Comparison of ENCODE assay signal across 1 cellular context in the genomic region with DNA sequence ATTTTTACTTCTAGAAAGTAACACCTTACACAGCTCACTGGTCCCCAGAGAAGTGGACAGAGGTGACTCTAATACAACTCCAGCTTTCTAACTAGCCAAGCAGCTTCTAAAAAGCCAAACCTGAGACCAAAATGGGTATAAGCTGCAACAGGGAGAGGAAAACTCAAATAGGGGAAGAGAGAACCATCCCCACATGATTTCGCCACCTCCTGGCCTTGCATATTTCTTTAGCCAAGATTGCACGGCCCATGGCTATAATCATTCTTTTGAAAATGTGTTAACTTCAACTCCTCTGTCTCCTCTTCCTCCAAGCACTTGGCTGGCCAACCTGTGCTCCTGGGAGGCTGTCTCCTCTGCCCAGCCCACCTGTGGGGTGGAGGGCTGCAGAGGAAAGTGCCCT.
A peak's percentile ranks its signal among the peaks of the same experiment; 100 is the strongest.
TF ChIP-seq lines count a peak whose summit lies in the region.

No MANE protein-coding gene starts in this region.

TF ChIP-seq in HepG2, 621 proteins besides CTCF, POLR2A, EP300 and RAD21:
- TF ChIP-seq ZNF441 (CRISPR knock-in tag; IDR thresholded peaks at IDR 0.05; ENCODE audit: borderline replicate concordance): no peak
- TF ChIP-seq RBAK (CRISPR knock-in tag; IDR thresholded peaks at IDR 0.05): peak; percentile 67; the same call in 1 of the 2 replicates
